In genomic region chr2:101440127-101440738, GRCh38 we compare ENCODE assay signal across 18 cellular contexts. TPM values are rescaled to one million over a fixed set of nuclear protein-coding genes. Genes with fewer than 3 reads are reported as not detected.
DNase-seq lines count a peak whose midpoint lies in the region; ATAC-seq, FAIRE-seq and TF ChIP-seq lines count a peak whose summit lies in the region.
"Had no signal": no experiment of that assay in that cellular context is flagged by ENCODE, and none has a peak within 500 bp of the region (broad histone marks: within the 10 kb centered on the region; RNA-seq: fewer than 3 reads in every experiment).

No MANE protein-coding gene starts in this region.

- H4K20me1 ChIP-seq in HepG2 (ENCODE audit: insufficient read depth, low read length) = no peaks in the 10 kb centered on the region

- H3K4me3 ChIP-seq in AG10803 (ENCODE audit: low read length) (no peak overlapping the region), brain microvascular endothelial cell (ENCODE audit: low read depth, low read length) (no peak overlapping the region), HepG2 (replicated peaks in 1 of 3; ENCODE audit: insufficient read depth in 1 of 3, low read depth in 2 of 3, low read length in 3 of 3) (peak overlapping the region in 2 of 3 experiments; percentile 2 to 33; a peak in 2 of 6 replicates)
- peak overlapping the region; percentile 13 for H3K4me3 ChIP-seq in Jurkat, Clone E6-1 (ENCODE audit: low read length)
- H3K4me3 ChIP-seq: esophagus muscularis mucosa had no signal

- H3K9ac ChIP-seq in HepG2 (ENCODE audit: insufficient read depth, low read depth, low read length) = no peak overlapping the region

- peaks cover 18% of the 10 kb centered on the region for H3K4me1 ChIP-seq in HepG2 (ENCODE audit: insufficient read depth, low read length)

- CTCF ChIA-PET in HepG2 (lab: Yijun Ruan, JAX; ENCODE audit: low intra/inter-chr PET ratio, low total read pairs) = no interaction called here

- no peaks in the 10 kb centered on the region for H3K79me2 ChIP-seq in HepG2 (ENCODE audit: insufficient read depth, low read length)

- ATAC-seq in HepG2 (peak; percentile 74), HG03025 (IDR thresholded peaks at IDR 0.05; ENCODE audit: low FRiP score, unreplicated experiment) (no peak), GM18868 (IDR thresholded peaks at IDR 0.05; ENCODE audit: unreplicated experiment) (no peak), GM21576 (IDR thresholded peaks at IDR 0.05; ENCODE audit: unreplicated experiment) (no peak)
- ATAC-seq: Panc1 had no signal

- no peak for TF ChIP-seq EP300 in HepG2 (IDR thresholded peaks at IDR 0.05; ENCODE audit: low read depth in 2 of 2, low read length in 2 of 2)
- TF ChIP-seq EP300 in HepG2 (CRISPR knock-in tag; IDR thresholded peaks at IDR 0.05; ENCODE audit: borderline replicate concordance) = no peak

- DNase-seq in AG10803 (ENCODE audit: low read depth) = peak; percentile 48
- peak; percentile 90 for DNase-seq in Jurkat, Clone E6-1 (ENCODE audit: low read depth, low spot score)
- peak; percentile 88 for DNase-seq in brain microvascular endothelial cell
- peak; percentile 43 for DNase-seq in HepG2 (ENCODE audit: low spot score)
- no peak for DNase-seq in NCI-H446 treated with DMSO at 0.1 percent for 48 hours (lab: John Stamatoyannopoulos, UW)
- DNase-seq: activated CD4-positive, alpha-beta T cell treated with anti-CD3 and anti-CD28 coated beads for 1 hour; activated CD8-positive, alpha-beta memory T cell treated with anti-CD3 and anti-CD28 coated beads, Interleukin-2, amount 50 U/mL, for 48 hours; Calu3; GOT3; NCI-H1417 treated with DMSO at 0.1 percent for 48 hours; NCI-H524 treated with DMSO at 0.1 percent for 48 hours; nucleus accumbens had no signal

- peak overlapping the region; percentile 70 for H3K4me2 ChIP-seq in HepG2 (ENCODE audit: low read depth, low read length)

- POLR2A ChIA-PET in HepG2 (lab: Yijun Ruan, JAX) = no interaction called here

- no peak for FAIRE-seq in HepG2 (lab: Jason Lieb, UNC)

- 15% methylated on average over 8 of the region's 8 CpGs for WGBS in HepG2 (ENCODE audit: low lambda C conversion rate)

- intact Hi-C loops in HepG2 (cut with micrococcal nuclease; ENCODE audit: unreplicated experiment) = no loop called here

- no peaks in the 10 kb centered on the region for H3K36me3 ChIP-seq in brain microvascular endothelial cell (replicated peaks)
- no peaks in the 10 kb centered on the region for H3K36me3 ChIP-seq in HepG2 (replicated peaks in 1 of 2; ENCODE audit: control insufficient read depth in 1 of 2, insufficient read depth in 2 of 2, low read length in 2 of 2)
- H3K36me3 ChIP-seq: esophagus muscularis mucosa had no signal

- no TSS peak for BruUV-seq in HepG2 (replicated peaks; lab: Mats Ljungman, UMichigan)

- H2AFZ ChIP-seq in HepG2 (ENCODE audit: low read length) = peak overlapping the region; percentile 75

- TF ChIP-seq POLR2A in HepG2 (IDR thresholded peaks at IDR 0.05; ENCODE audit: insufficient read depth in 1 of 2, low read depth in 2 of 2, low read length in 2 of 2) = no peak

- TF ChIP-seq RAD21 in HepG2 (CRISPR knock-in tag; IDR thresholded peaks at IDR 0.05) = no peak

- no peaks in the 10 kb centered on the region for H3K27me3 ChIP-seq in brain microvascular endothelial cell (replicated peaks)
- peaks cover 0 to 23% of the 10 kb centered on the region in 2 experiments; a peak in 4 of 5 replicates for H3K27me3 ChIP-seq in HepG2 (ENCODE audit: control insufficient read depth in 1 of 2, insufficient read depth in 2 of 2, low read length in 2 of 2)
- H3K27me3 ChIP-seq: esophagus muscularis mucosa had no signal

- TF ChIP-seq CTCF in AG10803 (conservative IDR thresholded peaks at IDR 0.05; ENCODE audit: low read length) = no peak
- no peak for TF ChIP-seq CTCF in brain microvascular endothelial cell (IDR thresholded peaks at IDR 0.05; ENCODE audit: low read depth, low read length, missing control alignments)
- TF ChIP-seq CTCF in HepG2 (CRISPR knock-in tag; IDR thresholded peaks at IDR 0.05) = no peak

- H3K9me3 ChIP-seq in HepG2 (ENCODE audit: low read length) = no peaks in the 10 kb centered on the region
- H3K9me3 ChIP-seq: esophagus muscularis mucosa had no signal

- in situ Hi-C loops in brain microvascular endothelial cell (cut with HindIII; ENCODE audit: low pct_ligation_motif_present, low sequenced_read_pairs) (loop anchor here (25.0 kb wide), 1 partner anchor 397 kb away; no protein-coding TSS in a partner anchor), HepG2 (cut with HindIII; ENCODE audit: extremely low pct_ligation_motif_present, low pct_unique_long_range_greater_than_20kb) (no loop called here)

- H3K27ac ChIP-seq in brain microvascular endothelial cell = peak overlapping the region; percentile 81
- H3K27ac ChIP-seq in HepG2 (ENCODE audit: extremely low read length, insufficient read depth, low read length) = no peak overlapping the region
- H3K27ac ChIP-seq: esophagus muscularis mucosa had no signal

TF ChIP-seq in HepG2, 621 proteins besides CTCF, POLR2A, EP300 and RAD21 (continues in another document):
- TF ChIP-seq RCOR2 (CRISPR knock-in tag; IDR thresholded peaks at IDR 0.05) (no peak), GATAD2A (CRISPR knock-in tag; IDR thresholded peaks at IDR 0.05) (peak; percentile 26; the same call in 1 of the 2 replicates), SYNCRIP (IDR thresholded peaks at IDR 0.05; ENCODE audit: insufficient read depth, low read depth, low read length) (no peak), SRSF4 (IDR thresholded peaks at IDR 0.05; ENCODE audit: low read depth, low read length, poor library complexity, severe bottlenecking) (no peak), IKZF1 (IDR thresholded peaks at IDR 0.05) (no peak), ZNF562 (CRISPR knock-in tag; IDR thresholded peaks at IDR 0.05; ENCODE audit: borderline replicate concordance) (no peak), NFE2 (CRISPR knock-in tag; IDR thresholded peaks at IDR 0.05) (no peak)

RNA-seq across cellular contexts. Expression of gene RFX8, which starts 34.7 kb away (rescaled TPM):
- polyA plus RNA-seq in Jurkat, Clone E6-1 (2012; ENCODE audit: insufficient read depth, insufficient read length) = 48.4 TPM
- not detected in 2 replicates for total RNA-seq in HepG2 (2016; rRNA removed; fragmentation: Illumina TruSeq; extraction: Trizol)
- not detected in 2 replicates for total RNA-seq in HepG2 (2016; cell fraction: cytosol; rRNA removed; fragmentation: Illumina TruSeq; extraction: Trizol; ENCODE audit: low read depth)
- not detected in 2 replicates for total RNA-seq in HepG2 (2016; cell fraction: insoluble cytoplasmic fraction; rRNA removed; fragmentation: Illumina TruSeq; extraction: Trizol)
- not detected in 2 replicates for total RNA-seq in HepG2 (2016; cell fraction: membrane; rRNA removed; fragmentation: Illumina TruSeq; extraction: Trizol)
- not detected in 2 replicates for total RNA-seq in HepG2 (2016; cell fraction: nucleus; rRNA removed; fragmentation: Illumina TruSeq; extraction: Trizol)
- not detected in 2 replicates for polyA plus RNA-seq in HepG2 (2011; rRNA removed)
- polyA plus RNA-seq in HepG2 (2011; cell fraction: cytosol; rRNA removed) = not detected in 2 replicates
- polyA plus RNA-seq in HepG2 (2011; cell fraction: nucleus; rRNA removed) = not detected in 2 replicates
- not detected in 2 replicates for polyA plus RNA-seq in HepG2 (2012)
- polyA plus RNA-seq in HepG2 (2016; cell fraction: cytosol; fragmentation: Illumina TruSeq; extraction: Trizol; ENCODE audit: low read depth) = not detected in 2 replicates
- not detected in 2 replicates for polyA plus RNA-seq in HepG2 (2016; cell fraction: insoluble cytoplasmic fraction; fragmentation: Illumina TruSeq; extraction: Trizol; ENCODE audit: low read depth)
- polyA plus RNA-seq in HepG2 (2016; cell fraction: membrane; fragmentation: Illumina TruSeq; extraction: Trizol; ENCODE audit: low read depth) = not detected in 2 replicates
- not detected in 2 replicates for polyA plus RNA-seq in HepG2 (2016; cell fraction: nucleus; fragmentation: Illumina TruSeq; extraction: Trizol; ENCODE audit: insufficient read depth, low read depth)
- polyA minus RNA-seq in HepG2 (2011; rRNA and poly(A)+ RNA removed; ENCODE audit: low replicate concordance) = not detected in 2 replicates
- polyA minus RNA-seq in HepG2 (2011; cell fraction: cytosol; rRNA and poly(A)+ RNA removed) = not detected in 2 replicates
- not detected in 2 replicates for polyA minus RNA-seq in HepG2 (2011; cell fraction: nucleus; rRNA and poly(A)+ RNA removed)
- total RNA-seq: Calu3 had no signal
- polyA plus RNA-seq: IgD-negative memory B cell had no signal

RNA-seq across cellular contexts. Expression of gene CREG2, which starts 52.9 kb away (rescaled TPM):
- polyA plus RNA-seq in Jurkat, Clone E6-1 (2012; ENCODE audit: insufficient read depth, insufficient read length) = not detected
- total RNA-seq in HepG2 (2016; rRNA removed; fragmentation: Illumina TruSeq; extraction: Trizol) = 0.18 TPM in 1 of 2 replicates, not detected in the other
- total RNA-seq in HepG2 (2016; cell fraction: cytosol; rRNA removed; fragmentation: Illumina TruSeq; extraction: Trizol; ENCODE audit: low read depth) = not detected in 2 replicates
- 0.13 TPM in 1 of 2 replicates, not detected in the other for total RNA-seq in HepG2 (2016; cell fraction: insoluble cytoplasmic fraction; rRNA removed; fragmentation: Illumina TruSeq; extraction: Trizol)
- total RNA-seq in HepG2 (2016; cell fraction: membrane; rRNA removed; fragmentation: Illumina TruSeq; extraction: Trizol) = 0.28 TPM in 1 of 2 replicates, not detected in the other
- not detected in 2 replicates for total RNA-seq in HepG2 (2016; cell fraction: nucleus; rRNA removed; fragmentation: Illumina TruSeq; extraction: Trizol)
- 0.20 and 0.26 TPM in 2 replicates for polyA plus RNA-seq in HepG2 (2011; rRNA removed)
- polyA plus RNA-seq in HepG2 (2011; cell fraction: cytosol; rRNA removed) = 0.43 and 0.49 TPM in 2 replicates
- 0.14 and 0.26 TPM in 2 replicates for polyA plus RNA-seq in HepG2 (2011; cell fraction: nucleus; rRNA removed)
- 0.08 and 0.29 TPM in 2 replicates for polyA plus RNA-seq in HepG2 (2012)
- polyA plus RNA-seq in HepG2 (2016; cell fraction: cytosol; fragmentation: Illumina TruSeq; extraction: Trizol; ENCODE audit: low read depth) = 0.20 TPM in 1 of 2 replicates, not detected in the other
- not detected in 2 replicates for polyA plus RNA-seq in HepG2 (2016; cell fraction: insoluble cytoplasmic fraction; fragmentation: Illumina TruSeq; extraction: Trizol; ENCODE audit: low read depth)
- 0.47 TPM in 1 of 2 replicates, not detected in the other for polyA plus RNA-seq in HepG2 (2016; cell fraction: membrane; fragmentation: Illumina TruSeq; extraction: Trizol; ENCODE audit: low read depth)
- not detected in 2 replicates for polyA plus RNA-seq in HepG2 (2016; cell fraction: nucleus; fragmentation: Illumina TruSeq; extraction: Trizol; ENCODE audit: insufficient read depth, low read depth)
- 40.8 TPM in 1 of 2 replicates, not detected in the other for polyA minus RNA-seq in HepG2 (2011; rRNA and poly(A)+ RNA removed; ENCODE audit: low replicate concordance)
- polyA minus RNA-seq in HepG2 (2011; cell fraction: cytosol; rRNA and poly(A)+ RNA removed) = 0.99 TPM in 1 of 2 replicates, not detected in the other
- not detected in 2 replicates for polyA minus RNA-seq in HepG2 (2011; cell fraction: nucleus; rRNA and poly(A)+ RNA removed)
- total RNA-seq: esophagus muscularis mucosa had no signal

Comparison
In these comparisons a context has a peak if more than half of its experiments do, and no peak if none do; other contexts are left out.
1. H3K4me3 ChIP-seq: peak in Jurkat, Clone E6-1 (single experiment) and HepG2 (2 of 3); none in AG10803 (single experiment) and brain microvascular endothelial cell (single experiment).